ENCODE assay signal across 23 cellular contexts in the genomic region with DNA sequence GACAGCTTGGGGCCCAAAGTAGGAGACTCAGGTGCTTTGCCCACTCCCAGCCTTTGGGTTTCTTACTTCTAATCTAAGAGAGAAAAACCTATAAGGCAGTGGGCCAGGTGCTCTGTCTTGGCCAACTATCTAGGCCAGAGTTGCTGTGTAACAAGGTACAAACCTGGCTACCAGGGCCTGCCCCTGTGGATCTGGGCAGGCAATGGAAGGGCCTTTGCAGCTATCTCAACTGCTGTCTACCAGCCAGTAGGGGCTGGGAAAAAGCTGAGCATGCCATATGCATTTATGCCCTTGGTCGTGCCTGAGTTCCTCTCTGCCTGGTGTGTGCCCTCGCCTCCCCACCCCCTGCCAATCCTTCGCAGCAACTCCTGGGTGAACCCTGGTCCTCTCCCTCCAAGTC. TPM values are rescaled to one million over a fixed set of nuclear protein-coding genes. Genes with fewer than 3 reads are reported as not detected.
DNase-seq lines count a peak whose midpoint lies in the region; ATAC-seq and TF ChIP-seq lines count a peak whose summit lies in the region.
"Had no signal": no experiment of that assay in that cellular context is flagged by ENCODE, and none has a peak within 500 bp of the region (broad histone marks: within the 10 kb centered on the region; RNA-seq: fewer than 3 reads in every experiment).

No MANE protein-coding gene starts in this region.

- H3K4me1 ChIP-seq in endodermal cell (ENCODE audit: control insufficient read depth, insufficient read depth, low read length) = no peaks in the 10 kb centered on the region
- H3K4me1 ChIP-seq: HAP-1 had no signal

- H3K27me3 ChIP-seq in endodermal cell (ENCODE audit: control insufficient read depth, insufficient read depth, low read length, poor library complexity, severe bottlenecking) = no peaks in the 10 kb centered on the region
- H3K27me3 ChIP-seq: BLaER1 had no signal

- no peak overlapping the region for H3K27ac ChIP-seq in endodermal cell (ENCODE audit: low read depth, low read length)
- H3K27ac ChIP-seq in temporal lobe (ENCODE audit: low read depth, low read length) = peak overlapping the region; percentile 44
- H3K27ac ChIP-seq: BLaER1 had no signal

- no peak for ATAC-seq in HG03457 (IDR thresholded peaks at IDR 0.05; ENCODE audit: unreplicated experiment)

- H3K36me3 ChIP-seq in endodermal cell (ENCODE audit: control insufficient read depth, insufficient read depth, low read length) = no peaks in the 10 kb centered on the region
- H3K36me3 ChIP-seq: BLaER1, HAP-1 had no signal

- 75 to 82% methylated on average over 3 of the region's 3 CpGs for WGBS in endodermal cell (ENCODE audit: insufficient coverage in 1 of 2, insufficient read length in 1 of 2), 2 experiments

- H3K4me3 ChIP-seq in endodermal cell (ENCODE audit: low read length) = no peak overlapping the region
- H3K4me3 ChIP-seq: BLaER1, HAP-1 had no signal

- DNase-seq in NCI-H526 (lab: John Stamatoyannopoulos, UW) (peak; percentile 16 to 46), NCI-H526 treated with DMSO at 0.1 percent for 48 hours (lab: John Stamatoyannopoulos, UW) (no peak), NCI-H69 (lab: John Stamatoyannopoulos, UW) (peak; percentile 10), endodermal cell (peak; percentile 50), NCI-H82 treated with DMSO at 0.1 percent for 48 hours (lab: John Stamatoyannopoulos, UW; ENCODE audit: unreplicated experiment) (no peak), SHP77 treated with DMSO at 0.1 percent for 48 hours (lab: John Stamatoyannopoulos, UW) (no peak)
- DNase-seq: CD4-positive, alpha-beta T cell; HFFc6; IMR-90; KG1; NCI-H1092; NCI-H1417 treated with DMSO at 0.1 percent for 48 hours; NCI-H1694 treated with DMSO at 0.1 percent for 48 hours; NCI-H2081; Right ventricle myocardium superior; RPMI8226; T-helper 1 cell had no signal

- no peak overlapping the region for H3K9ac ChIP-seq in endodermal cell (ENCODE audit: extremely low read depth, low read length, poor library complexity, severe bottlenecking)
- H3K9ac ChIP-seq: BLaER1 had no signal

- TF ChIP-seq CTCF in endodermal cell (conservative IDR thresholded peaks at IDR 0.05) = peak; percentile 23

- H3K27me3 Mint-ChIP-seq in endodermal cell (ENCODE audit: insufficient read depth) = peaks cover 26% of the 10 kb centered on the region
- H3K27me3 Mint-ChIP-seq: CD4-positive, alpha-beta T cell had no signal

- H3K36me3 Mint-ChIP-seq in endodermal cell (ENCODE audit: low read depth) = no peaks in the 10 kb centered on the region

- H3K4me3 Mint-ChIP-seq in endodermal cell = no peak overlapping the region
- H3K4me3 Mint-ChIP-seq: CD4-positive, alpha-beta T cell; HFFc6 had no signal

- no peaks in the 10 kb centered on the region for H3K9me3 Mint-ChIP-seq in endodermal cell
- H3K9me3 Mint-ChIP-seq: CD4-positive, alpha-beta T cell; HFFc6 had no signal

- H3K9me3 ChIP-seq in endodermal cell (ENCODE audit: control insufficient read depth, low read length) = no peaks in the 10 kb centered on the region
- H3K9me3 ChIP-seq: BLaER1, HAP-1 had no signal

- H3K4me1 Mint-ChIP-seq in endodermal cell = peaks cover 6% of the 10 kb centered on the region

- H3K27ac Mint-ChIP-seq in endodermal cell = no peak overlapping the region
- H3K27ac Mint-ChIP-seq: CD4-positive, alpha-beta T cell; HFFc6 had no signal

RNA-seq across cellular contexts. Expression of gene SERPINE3, which starts 16.7 kb away (rescaled TPM):
- under 1 TPM in 1 of 2 donors, not detected in 1; 0.89 TPM for total RNA-seq in endodermal cell
- polyA plus RNA-seq in endodermal cell (2013, experiment 1 of 2) = not detected
- polyA plus RNA-seq in endodermal cell (2013, experiment 2 of 2) = not detected
- total RNA-seq in temporal lobe = under 0.01 TPM
- total RNA-seq: A172; CD4-positive, alpha-beta T cell; HFFc6; IMR-90; Right ventricle myocardium superior had no signal
- polyA plus RNA-seq: AG04450, IMR-90 had no signal

Comparison
In these comparisons a context has a peak if more than half of its experiments do, and no peak if none do; other contexts are left out.
1. DNase-seq: peak in NCI-H526 (2 of 2), NCI-H69 (single experiment) and endodermal cell (single experiment); none in NCI-H526 treated with DMSO at 0.1 percent for 48 hours (single experiment), NCI-H82 treated with DMSO at 0.1 percent for 48 hours (single experiment) and SHP77 treated with DMSO at 0.1 percent for 48 hours (single experiment).